ENCODE assay signal across 19 cellular contexts in genomic region chr4:106627071-106627470, GRCh38.
DNase-seq lines count a peak whose midpoint lies in the region; ATAC-seq lines count a peak whose summit lies in the region.
"Had no signal": no experiment of that assay in that cellular context is flagged by ENCODE, and none has a peak within 500 bp of the region (broad histone marks: within the 10 kb centered on the region; RNA-seq: fewer than 3 reads in every experiment).

No MANE protein-coding gene starts in this region.

- ATAC-seq in sciatic nerve (peak; percentile 56), HG03565 (IDR thresholded peaks at IDR 0.05; ENCODE audit: unreplicated experiment) (no peak)
- ATAC-seq: A549; CD8-positive, alpha-beta T cell; GM12878; SK-N-SH treated with all-trans-retinoic acid at 6 μM for 48 hours had no signal

- intact Hi-C loops in sciatic nerve (cut with DNase I): no loop called here

- DNase-seq in GM03348 (ENCODE audit: low spot score) (peak; percentile 26), MV-4-11 (lab: John Stamatoyannopoulos, UW) (peak; percentile 8), fibroblast of gingiva (ENCODE audit: low read depth) (peak; percentile 79), sciatic nerve (ENCODE audit: low spot score) (no peak), kidney glomerular epithelial cell (lab: John Stamatoyannopoulos, UW) (no peak), midbrain (lab: John Stamatoyannopoulos, UW) (no peak)
- DNase-seq: Caco-2; CD8-positive, alpha-beta T cell; HCEC 1CT; Karpas-422; NCI-H2029; NCI-H446; NCI-H524 treated with DMSO at 0.1 percent for 48 hours; NCI-H774; SJCRH30 had no signal

Comparison
In these comparisons a context has a peak if more than half of its experiments do, and no peak if none do; other contexts are left out.
1. DNase-seq: peak in GM03348 (single experiment), MV-4-11 (single experiment) and fibroblast of gingiva (single experiment); none in sciatic nerve (single experiment), kidney glomerular epithelial cell (single experiment) and midbrain (single experiment).